11 cellular contexts compared by ENCODE assay signal in genomic region chr21:44267655-44268142, GRCh38. TPM values are rescaled to one million over a fixed set of nuclear protein-coding genes. Genes with fewer than 3 reads are reported as not detected.
DNase-seq lines count a peak whose midpoint lies in the region; ATAC-seq and TF ChIP-seq lines count a peak whose summit lies in the region.
"Had no signal": no experiment of that assay in that cellular context is flagged by ENCODE, and none has a peak within 500 bp of the region (broad histone marks: within the 10 kb centered on the region; RNA-seq: fewer than 3 reads in every experiment).

No MANE protein-coding gene starts in this region.

- no peak for DNase-seq in AG04450 (ENCODE audit: low read depth, low spot score)
- DNase-seq in RWPE1 (ENCODE audit: low spot score), result no peak
- no peak for DNase-seq in foreskin keratinocyte
- no peak for DNase-seq in trophoblast cell
- DNase-seq in activated effector memory CD4-positive, alpha-beta T cell treated with Interleukin-2 at 50 U/mL for 16 hours, result no peak
- no peak for DNase-seq in NCI-H748 treated with DMSO at 0.1 percent for 48 hours (lab: John Stamatoyannopoulos, UW)
- DNase-seq: Calu3 had no signal

- H3K23ac ChIP-seq in trophoblast cell (ENCODE audit: low read length), result no peak overlapping the region

- no peaks in the 10 kb centered on the region; the same call in 1 of the 2 replicates for H3K9me3 ChIP-seq in AG04450 (ENCODE audit: control insufficient read depth, insufficient read depth, low read length)
- no peaks in the 10 kb centered on the region for H3K9me3 ChIP-seq in trophoblast cell (ENCODE audit: insufficient read depth, low read depth, low read length)

- peak; percentile 25; the same call in 1 of the 2 replicates for TF ChIP-seq CTCF in AG04450 (IDR thresholded peaks at IDR 0.05; ENCODE audit: low read depth, low read length)
- TF ChIP-seq CTCF in GM12872 (IDR thresholded peaks at IDR 0.05; ENCODE audit: insufficient read depth, low read depth, low read length), result peak; percentile 29; the same call in 2 of the 3 replicates
- TF ChIP-seq CTCF in RWPE1 (conservative IDR thresholded peaks at IDR 0.05; ENCODE audit: low read depth), result 0 out of 2 replicates have a peak, but pooled peaks have one; percentile 8
- peak; percentile 44 for TF ChIP-seq CTCF in foreskin keratinocyte (conservative IDR thresholded peaks at IDR 0.05)

- no peaks in the 10 kb centered on the region for H3K36me3 ChIP-seq in trophoblast cell (ENCODE audit: control insufficient read depth in 1 of 2, insufficient read depth in 2 of 2, low read length in 2 of 2)

- H2BK12ac ChIP-seq in trophoblast cell (ENCODE audit: low read length), result no peak overlapping the region

- no peaks in the 10 kb centered on the region for H3K79me1 ChIP-seq in trophoblast cell (ENCODE audit: low read length)

- H3K4me1 ChIP-seq in foreskin keratinocyte, result no peaks in the 10 kb centered on the region
- peaks cover 5 to 6% of the 10 kb centered on the region in 2 experiments for H3K4me1 ChIP-seq in trophoblast cell (ENCODE audit: control insufficient read depth in 1 of 2, insufficient read depth in 2 of 2, low read length in 2 of 2)

- H3K4ac ChIP-seq in trophoblast cell (ENCODE audit: low read depth, low read length), result no peak overlapping the region

- no peak overlapping the region for H3K14ac ChIP-seq in trophoblast cell (ENCODE audit: low read length)

- H2AK5ac ChIP-seq in trophoblast cell (ENCODE audit: low read length), result no peak overlapping the region

- POLR2A ChIA-PET in AG04450 (lab: Yijun Ruan, JAX), result no interaction called here
- POLR2A ChIA-PET in RWPE1 (lab: Yijun Ruan, JAX; ENCODE audit: low non-redundant PET), result no interaction called here

- H4K12ac ChIP-seq in trophoblast cell (ENCODE audit: low read depth, low read length), result no peak overlapping the region

- peaks cover 5% of the 10 kb centered on the region for H3K27me3 ChIP-seq in AG04450 (ENCODE audit: control insufficient read depth, insufficient read depth, low read length)
- H3K27me3 ChIP-seq in foreskin keratinocyte, result peaks cover 17% of the 10 kb centered on the region
- no peaks in the 10 kb centered on the region for H3K27me3 ChIP-seq in trophoblast cell (ENCODE audit: insufficient read depth, low read length)

- H4K8ac ChIP-seq in trophoblast cell (ENCODE audit: low read depth, low read length), result no peak overlapping the region

- CTCF ChIA-PET in AG04450 (lab: Charles Lee) (interaction anchor here (1.1 kb wide), 1 partner anchor 30 kb away, joined by 6 read pairs; no protein-coding TSS in a partner anchor), RWPE1 (lab: Yijun Ruan, JAX) (interaction anchor here (0.6 to 1.2 kb wide), 2 partner anchors 9 to 31 kb away, joined by 4 to 5 read pairs; no protein-coding TSS in a partner anchor)

- no peak overlapping the region for H3K4me3 ChIP-seq in AG04450 (ENCODE audit: low read depth, low read length)
- H3K4me3 ChIP-seq in trophoblast cell (ENCODE audit: low read depth, low read length), result no peak overlapping the region
- H3K4me3 ChIP-seq: coronary artery had no signal

- H3K79me2 ChIP-seq in trophoblast cell (ENCODE audit: control insufficient read depth, insufficient read depth, low read length, poor library complexity), result no peaks in the 10 kb centered on the region

- H2BK120ac ChIP-seq in trophoblast cell (ENCODE audit: insufficient read depth, low read length, poor library complexity), result no peak overlapping the region

- no peak overlapping the region for H3K27ac ChIP-seq in AG04450 (ENCODE audit: low read depth, low read length)
- H3K27ac ChIP-seq in RWPE1, result no peak overlapping the region
- no peak overlapping the region for H3K27ac ChIP-seq in foreskin keratinocyte
- H3K27ac ChIP-seq in trophoblast cell (ENCODE audit: low read depth, low read length), result no peak overlapping the region
- H3K27ac ChIP-seq: coronary artery had no signal

- H3K18ac ChIP-seq in trophoblast cell (ENCODE audit: low read length), result no peak overlapping the region

- H3K9ac ChIP-seq in trophoblast cell (ENCODE audit: low read length), result no peak overlapping the region

- H2AFZ ChIP-seq in trophoblast cell (ENCODE audit: insufficient read depth, low read length, poor library complexity), result no peak overlapping the region

- no peak for ATAC-seq in foreskin keratinocyte
- ATAC-seq in HG03025 (IDR thresholded peaks at IDR 0.05; ENCODE audit: low FRiP score, unreplicated experiment), result no peak

- H3K4me2 ChIP-seq in trophoblast cell (ENCODE audit: low read length), result no peak overlapping the region

- H4K91ac ChIP-seq in trophoblast cell (ENCODE audit: low read depth, low read length), result no peak overlapping the region

- WGBS in trophoblast cell (ENCODE audit: extremely low coverage, insufficient coverage, insufficient read length), result no CpG with 5 or more reads among the region's 19 CpGs

- no peak overlapping the region for H2BK5ac ChIP-seq in trophoblast cell (ENCODE audit: low read depth, low read length, poor library complexity)

RNA-seq across cellular contexts. Expression of gene DNMT3L, which starts 6.0 kb away (rescaled TPM):
- not detected in 2 replicates for polyA plus RNA-seq in AG04450 (2011; rRNA removed)
- not detected in 2 replicates for polyA minus RNA-seq in AG04450 (2011; rRNA and poly(A)+ RNA removed)
- not detected in 2 replicates for total RNA-seq in foreskin keratinocyte
- polyA plus RNA-seq in foreskin keratinocyte, result not detected in 2 replicates
- 0.42 and 0.48 TPM in 2 replicates for polyA plus RNA-seq in trophoblast cell (2013)
- total RNA-seq: Calu3 had no signal
- polyA plus RNA-seq: immature natural killer cell had no signal

RNA-seq across cellular contexts. Expression of gene AIRE, which starts 18.0 kb away (rescaled TPM):
- polyA plus RNA-seq in AG04450 (2011; rRNA removed) (not detected in 2 replicates), foreskin keratinocyte (not detected in 2 replicates)
- polyA minus RNA-seq in AG04450 (2011; rRNA and poly(A)+ RNA removed), result not detected in 2 replicates
- total RNA-seq in foreskin keratinocyte, result not detected in 2 replicates
- 0.18 and 0.21 TPM in 2 replicates for polyA plus RNA-seq in trophoblast cell (2013)
- total RNA-seq: Calu3 had no signal
- polyA plus RNA-seq: immature natural killer cell had no signal

RNA-seq across cellular contexts. Expression of gene ICOSLG, which starts 27.0 kb away (rescaled TPM):
- polyA plus RNA-seq in AG04450 (2011; rRNA removed) (0.06 TPM in 1 of 2 replicates, not detected in the other), foreskin keratinocyte (1.2 and 2.4 TPM in 2 replicates)
- polyA minus RNA-seq in AG04450 (2011; rRNA and poly(A)+ RNA removed), result 0.14 TPM in 1 of 2 replicates, not detected in the other
- total RNA-seq in foreskin keratinocyte, result 1.3 and 2.0 TPM in 2 replicates
- 3.3 and 3.4 TPM in 2 replicates for polyA plus RNA-seq in trophoblast cell (2013)
- polyA plus RNA-seq: immature natural killer cell had no signal

RNA-seq across cellular contexts. Expression of gene PFKL, which starts 32.2 kb away (rescaled TPM):
- polyA plus RNA-seq in AG04450 (2011; rRNA removed) (44.3 and 59.1 TPM in 2 replicates), foreskin keratinocyte (91.0 and 98.3 TPM in 2 replicates)
- 52.1 and 59.0 TPM in 2 replicates for polyA minus RNA-seq in AG04450 (2011; rRNA and poly(A)+ RNA removed)
- 93.8 and 104 TPM in 2 replicates for total RNA-seq in foreskin keratinocyte
- polyA plus RNA-seq in trophoblast cell (2013), result 82.7 and 83.7 TPM in 2 replicates
